In genomic region chr1:244653439-244654283, GRCh38 we compare ENCODE assay signal across 8 cellular contexts. TPM values are rescaled to one million over a fixed set of nuclear protein-coding genes. Genes with fewer than 3 reads are reported as not detected.
DNase-seq lines count a peak whose midpoint lies in the region; ATAC-seq and TF ChIP-seq lines count a peak whose summit lies in the region.

No MANE protein-coding gene starts in this region.

- peak overlapping the region; percentile 40; the same call in 1 of the 2 replicates for H2AFZ ChIP-seq in OCI-LY7 (ENCODE audit: low read length)
- peak overlapping the region; percentile 72 for H2AFZ ChIP-seq in parathyroid adenoma

- CTCF ChIA-PET in OCI-LY7 (lab: Charles Lee; ENCODE audit: unreplicated experiment) = no interaction called here

- no peak for ATAC-seq in HG03442 (IDR thresholded peaks at IDR 0.05; ENCODE audit: unreplicated experiment)

- H3K36me3 ChIP-seq in OCI-LY7 (ENCODE audit: insufficient read depth, low read length) (peaks cover 32% of the 10 kb centered on the region), esophagus (ENCODE audit: control insufficient read depth in 2 of 2, insufficient read depth in 2 of 2, low read length in 1 of 2) (no peaks in the 10 kb centered on the region), parathyroid adenoma (ENCODE audit: control insufficient read depth, insufficient read depth, low read length) (no peaks in the 10 kb centered on the region)

- POLR2A ChIA-PET in OCI-LY7 (lab: Charles Lee) = interaction anchor here (0.8 to 1.0 kb wide), 2 partner anchors 10 to 182 kb away, joined by 3 to 7 read pairs; partner anchors contain the start of gene COX20

- peak; percentile 55 for DNase-seq in NK-92 treated with Interleukin-12 subunit alpha and Interleukin-12 subunit beta, amount 100 ng/mL, for 24 hours (lab: John Stamatoyannopoulos, UW)
- no peak for DNase-seq in NK-92 (lab: John Stamatoyannopoulos, UW; ENCODE audit: unreplicated experiment)
- peak; percentile 28 for DNase-seq in OCI-LY7 (ENCODE audit: low spot score)
- no peak for DNase-seq in HuH-7 (ENCODE audit: low spot score)
- DNase-seq in DMS153 treated with DMSO at 0.1 percent for 48 hours (lab: John Stamatoyannopoulos, UW; ENCODE audit: unreplicated experiment) = no peak

- BruUV-seq in OCI-LY7 (replicated peaks; lab: Mats Ljungman, UMichigan) = no TSS peak

- TF ChIP-seq CTCF in OCI-LY7 (conservative IDR thresholded peaks at IDR 0.05; ENCODE audit: low read length) (0 out of 2 replicates have a peak, but pooled peaks have one; percentile 0), parathyroid adenoma (IDR thresholded peaks at IDR 0.05) (no peak)

- peak overlapping the region; percentile 96 for H3K4me2 ChIP-seq in OCI-LY7 (ENCODE audit: low read length)
- peak overlapping the region; percentile 88 for H3K4me2 ChIP-seq in parathyroid adenoma (ENCODE audit: low read length)

- no peaks in the 10 kb centered on the region for H3K9me2 ChIP-seq in OCI-LY7 (ENCODE audit: insufficient read depth, low read length)

- H3K9me3 ChIP-seq in OCI-LY7 (ENCODE audit: low read length) = peaks cover 7% of the 10 kb centered on the region; the same call in 1 of the 2 replicates
- H3K9me3 ChIP-seq in esophagus (ENCODE audit: control insufficient read depth in 2 of 2, insufficient read depth in 1 of 2, low read depth in 1 of 2, low read length in 1 of 2) = no peaks in the 10 kb centered on the region
- no peaks in the 10 kb centered on the region for H3K9me3 ChIP-seq in parathyroid adenoma (ENCODE audit: control insufficient read depth, low read length)

- H4K20me1 ChIP-seq in OCI-LY7 (ENCODE audit: insufficient read depth, low read length) = peaks cover 20% of the 10 kb centered on the region; the same call in 1 of the 2 replicates

- peaks cover 34% of the 10 kb centered on the region for H3K4me1 ChIP-seq in OCI-LY7 (ENCODE audit: insufficient read depth, low read length, poor library complexity, severe bottlenecking)
- H3K4me1 ChIP-seq in esophagus (ENCODE audit: control insufficient read depth in 2 of 2, insufficient read depth in 2 of 2, low read length in 1 of 2) = no peaks in the 10 kb centered on the region
- no peaks in the 10 kb centered on the region for H3K4me1 ChIP-seq in parathyroid adenoma

- no peaks in the 10 kb centered on the region for H3K27me3 ChIP-seq in esophagus (ENCODE audit: control insufficient read depth in 1 of 2, insufficient read depth in 2 of 2, low read length in 2 of 2)
- H3K27me3 ChIP-seq in parathyroid adenoma (ENCODE audit: control insufficient read depth, insufficient read depth, low read length) = no peaks in the 10 kb centered on the region

- 1% methylated on average over 35 to 38 of the region's 38 CpGs for WGBS in esophagus, 2 donors

- H3K79me2 ChIP-seq in OCI-LY7 (ENCODE audit: insufficient read depth, low read depth, low read length) (peaks cover 54% of the 10 kb centered on the region), parathyroid adenoma (peaks cover 12% of the 10 kb centered on the region)

- H3K4me3 ChIP-seq in OCI-LY7 (ENCODE audit: low read depth, low read length, poor library complexity, severe bottlenecking) = peak overlapping the region; percentile 82
- peak overlapping the region; percentile 63 to 81 for H3K4me3 ChIP-seq in esophagus (ENCODE audit: low read depth in 1 of 2, low read length in 2 of 2)
- H3K4me3 ChIP-seq in parathyroid adenoma (ENCODE audit: low read depth, low read length) = peak overlapping the region; percentile 82

- peak overlapping the region; percentile 42 for H3K9ac ChIP-seq in parathyroid adenoma

- peak overlapping the region; percentile 81 for H3K27ac ChIP-seq in OCI-LY7 (ENCODE audit: low read depth, low read length, poor library complexity, severe bottlenecking)
- peak overlapping the region; percentile 90 to 95 for H3K27ac ChIP-seq in esophagus (ENCODE audit: low read depth in 2 of 2, low read length in 1 of 2)
- peak overlapping the region; percentile 67 for H3K27ac ChIP-seq in parathyroid adenoma

- intact Hi-C loops in OCI-LY7 (cut with micrococcal nuclease; ENCODE audit: unreplicated experiment) = loop anchor here (1.0 to 5.0 kb wide), 5 partner anchors 10 to 606 kb away; no protein-coding TSS in a partner anchor

RNA-seq across cellular contexts. Expression of gene DESI2, which starts 0.7 kb away (rescaled TPM):
- 40.0 and 40.6 TPM in 2 replicates for total RNA-seq in OCI-LY7 (2014; rRNA removed; shearing (Covaris generic))
- 57.5 and 58.8 TPM in 2 replicates for total RNA-seq in OCI-LY7 (2022)
- 1 to 10 TPM; 6.6 to 9.7 TPM for polyA plus RNA-seq in esophagus

Comparison
In these comparisons a context has a peak if more than half of its experiments do, and no peak if none do; other contexts are left out.
1. DNase-seq: peak in NK-92 treated with Interleukin-12 subunit alpha and Interleukin-12 subunit beta, amount 100 ng/mL, for 24 hours (single experiment) and OCI-LY7 (single experiment); none in NK-92 (single experiment), HuH-7 (single experiment) and DMS153 treated with DMSO at 0.1 percent for 48 hours (single experiment).
2. Peak in every context shown above with its lines, with median percentiles within 50 percentile points of each other: H3K27ac ChIP-seq and H3K4me3 ChIP-seq.